Comparison of ENCODE assay signal across 16 cellular contexts in the genomic region with DNA sequence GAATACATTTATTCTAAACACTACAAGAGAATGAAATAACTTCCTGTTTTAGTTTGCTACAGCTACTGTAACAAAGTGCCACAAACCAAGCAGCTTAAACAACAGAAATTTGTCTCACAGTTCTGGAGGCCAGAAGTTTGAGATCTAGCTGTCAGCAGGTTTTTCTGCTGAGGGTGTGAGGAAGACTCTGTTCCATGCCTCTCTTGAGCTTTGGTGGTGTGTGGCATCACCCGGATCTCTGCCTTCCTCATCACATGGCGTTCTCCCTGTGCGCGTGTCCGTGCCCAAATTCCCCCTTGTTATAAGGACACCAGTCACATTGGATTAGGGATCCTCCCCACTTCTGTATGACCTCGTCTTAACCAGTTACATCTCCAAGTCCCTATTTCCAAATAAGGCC.
"Had no signal": no experiment of that assay in that cellular context is flagged by ENCODE, and none has a peak within 500 bp of the region (broad histone marks: within the 10 kb centered on the region; RNA-seq: fewer than 3 reads in every experiment).

No MANE protein-coding gene starts in this region.

- H3K4me1 ChIP-seq: neural progenitor cell, parathyroid adenoma, spleen had no signal

- ATAC-seq: stimulated activated naive B cell treated with anti-CD40 and anti-IgM and Interleukin-4, amounts not matched to agents 10 μg/mL and 1 μg/mL and 100 μg/mL, for 72 hours; T-helper 17 cell had no signal

- DNase-seq: activated B cell treated with CpG ODN at 0.5 μM for 24 hours; activated CD4-positive, alpha-beta T cell treated with anti-CD3 and anti-CD28 coated beads, Interleukin-2, amount 10 ng/mL, durations not matched to agents 24 days and 14 days; activated CD8-positive, alpha-beta memory T cell treated with anti-CD3 and anti-CD28 coated beads for 24 hours; activated naive CD4-positive, alpha-beta T cell treated with anti-CD3 and anti-CD28 coated beads, Interleukin-2, amount 50 U/mL, for 16 hours; activated T-cell treated with anti-CD3 and anti-CD28 coated beads for 4 hours; amniotic stem cell; dermis blood vessel endothelial cell; mesendoderm; retina; spleen; stimulated activated CD4-positive, alpha-beta T cell treated with anti-CD3 and anti-CD28 coated beads, Interleukin-2, amount 100 ng/mL, for 24 hours; stimulated activated naive B cell treated with anti-CD40 and anti-IgM and Interleukin-4, amounts not matched to agents 10 μg/mL and 1 μg/mL and 100 μg/mL, for 72 hours; T-helper 17 cell had no signal

- H3K27ac ChIP-seq: neural progenitor cell, parathyroid adenoma, tibial nerve had no signal

- H3K9me3 ChIP-seq: spleen, tibial nerve had no signal

- H2AFZ ChIP-seq: neural progenitor cell, parathyroid adenoma had no signal

- H3K9ac ChIP-seq: neural progenitor cell, parathyroid adenoma had no signal

- H3K36me3 ChIP-seq: neural progenitor cell, spleen, tibial nerve had no signal

- H3K4me3 ChIP-seq: neural progenitor cell, spleen, tibial nerve had no signal

- H3K27me3 ChIP-seq: neural progenitor cell, tibial nerve had no signal

- H3K79me2 ChIP-seq: parathyroid adenoma had no signal

- H3K4me2 ChIP-seq: neural progenitor cell had no signal
